ENCODE assay signal across 1 cellular context in the genomic region with DNA sequence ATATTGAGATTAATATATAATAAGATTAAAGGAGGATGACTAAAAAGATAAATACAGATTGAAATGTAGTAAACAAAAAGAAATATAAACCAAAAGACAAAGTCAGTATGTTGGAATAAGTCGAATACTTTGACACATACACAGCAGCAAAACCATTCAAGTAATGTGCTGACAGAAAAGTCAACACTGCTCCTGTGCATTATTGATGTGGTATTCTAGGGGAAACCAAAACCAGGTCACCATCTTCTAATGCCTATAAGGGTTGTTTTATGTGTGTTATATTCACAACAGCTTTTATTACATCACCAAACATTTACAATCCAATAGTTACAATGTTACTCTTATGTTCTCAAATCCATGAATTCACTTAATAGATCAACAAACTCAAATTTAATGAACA.
TF ChIP-seq lines count a peak whose summit lies in the region.

No MANE protein-coding gene starts in this region.

TF ChIP-seq in GM23338, 12 proteins besides CTCF, POLR2A, EP300 and RAD21 (continued from another document):
- TF ChIP-seq, protein P1, sequence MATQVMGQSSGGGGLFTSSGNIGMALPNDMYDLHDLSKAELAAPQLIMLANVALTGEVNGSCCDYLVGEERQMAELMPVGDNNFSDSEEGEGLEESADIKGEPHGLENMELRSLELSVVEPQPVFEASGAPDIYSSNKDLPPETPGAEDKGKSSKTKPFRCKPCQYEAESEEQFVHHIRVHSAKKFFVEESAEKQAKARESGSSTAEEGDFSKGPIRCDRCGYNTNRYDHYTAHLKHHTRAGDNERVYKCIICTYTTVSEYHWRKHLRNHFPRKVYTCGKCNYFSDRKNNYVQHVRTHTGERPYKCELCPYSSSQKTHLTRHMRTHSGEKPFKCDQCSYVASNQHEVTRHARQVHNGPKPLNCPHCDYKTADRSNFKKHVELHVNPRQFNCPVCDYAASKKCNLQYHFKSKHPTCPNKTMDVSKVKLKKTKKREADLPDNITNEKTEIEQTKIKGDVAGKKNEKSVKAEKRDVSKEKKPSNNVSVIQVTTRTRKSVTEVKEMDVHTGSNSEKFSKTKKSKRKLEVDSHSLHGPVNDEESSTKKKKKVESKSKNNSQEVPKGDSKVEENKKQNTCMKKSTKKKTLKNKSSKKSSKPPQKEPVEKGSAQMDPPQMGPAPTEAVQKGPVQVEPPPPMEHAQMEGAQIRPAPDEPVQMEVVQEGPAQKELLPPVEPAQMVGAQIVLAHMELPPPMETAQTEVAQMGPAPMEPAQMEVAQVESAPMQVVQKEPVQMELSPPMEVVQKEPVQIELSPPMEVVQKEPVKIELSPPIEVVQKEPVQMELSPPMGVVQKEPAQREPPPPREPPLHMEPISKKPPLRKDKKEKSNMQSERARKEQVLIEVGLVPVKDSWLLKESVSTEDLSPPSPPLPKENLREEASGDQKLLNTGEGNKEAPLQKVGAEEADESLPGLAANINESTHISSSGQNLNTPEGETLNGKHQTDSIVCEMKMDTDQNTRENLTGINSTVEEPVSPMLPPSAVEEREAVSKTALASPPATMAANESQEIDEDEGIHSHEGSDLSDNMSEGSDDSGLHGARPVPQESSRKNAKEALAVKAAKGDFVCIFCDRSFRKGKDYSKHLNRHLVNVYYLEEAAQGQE (IDR thresholded peaks at IDR 0.05; ENCODE audit: unreplicated experiment), result no peak
- no peak for TF ChIP-seq POLR2AphosphoS5 (IDR thresholded peaks at IDR 0.05; ENCODE audit: low read depth)
- TF ChIP-seq, protein P2, sequence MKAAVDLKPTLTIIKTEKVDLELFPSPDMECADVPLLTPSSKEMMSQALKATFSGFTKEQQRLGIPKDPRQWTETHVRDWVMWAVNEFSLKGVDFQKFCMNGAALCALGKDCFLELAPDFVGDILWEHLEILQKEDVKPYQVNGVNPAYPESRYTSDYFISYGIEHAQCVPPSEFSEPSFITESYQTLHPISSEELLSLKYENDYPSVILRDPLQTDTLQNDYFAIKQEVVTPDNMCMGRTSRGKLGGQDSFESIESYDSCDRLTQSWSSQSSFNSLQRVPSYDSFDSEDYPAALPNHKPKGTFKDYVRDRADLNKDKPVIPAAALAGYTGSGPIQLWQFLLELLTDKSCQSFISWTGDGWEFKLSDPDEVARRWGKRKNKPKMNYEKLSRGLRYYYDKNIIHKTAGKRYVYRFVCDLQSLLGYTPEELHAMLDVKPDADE (IDR thresholded peaks at IDR 0.05), result no peak
TF ChIP-seq in GM23338: peak in this region for 0.
